Comparison of ENCODE assay signal across 9 cellular contexts in genomic region chr5:178266581-178266980, GRCh38.
"Had no signal": no experiment of that assay in that cellular context is flagged by ENCODE, and none has a peak within 500 bp of the region (broad histone marks: within the 10 kb centered on the region; RNA-seq: fewer than 3 reads in every experiment).

No MANE protein-coding gene starts in this region.

- FAIRE-seq: HTR-8/SVneo, K562 had no signal

- DNase-seq: GM23248, GOT3, H7, HFFc6, IMR-90 had no signal

- H3K9ac ChIP-seq: GM23248 had no signal

- ATAC-seq: HCT116, K562 had no signal

- H3K27ac ChIP-seq: GM23248 had no signal

- H3K4me1 ChIP-seq: HAP-1 had no signal

- H3K4me3 Mint-ChIP-seq: HFFc6 had no signal

- H3K27ac Mint-ChIP-seq: HFFc6 had no signal

- H3K9me3 ChIP-seq: HAP-1 had no signal

- H3K4me3 ChIP-seq: GM23248, HAP-1, K562 had no signal

- H3K36me3 ChIP-seq: HAP-1 had no signal

- H2AFZ ChIP-seq: GM23248 had no signal
